In genomic region chr7:44196450-44196872, GRCh38 we compare ENCODE assay signal across 8 cellular contexts. TPM values are rescaled to one million over a fixed set of nuclear protein-coding genes. Genes with fewer than 3 reads are reported as not detected.
DNase-seq lines count a peak whose midpoint lies in the region; ATAC-seq, FAIRE-seq and TF ChIP-seq lines count a peak whose summit lies in the region.

No MANE protein-coding gene starts in this region.

- peak; percentile 72 for TF ChIP-seq RAD21 in GM12878 (IDR thresholded peaks at IDR 0.05; ENCODE audit: insufficient read depth, low read depth, low read length)

- H3K9me3 Mint-ChIP-seq in activated T-helper 17 cell treated with anti-CD3 and anti-CD28 coated beads, Interleukin-2, amount 50 U/mL, for 72 hours, result no peaks in the 10 kb centered on the region

- DNase-seq in DMS 273 treated with DMSO at 0.1 percent for 48 hours (lab: John Stamatoyannopoulos, UW) (peak; percentile 42), HCEC 1CT (peak; percentile 46), NCI-H82 treated with DMSO at 0.1 percent for 48 hours (lab: John Stamatoyannopoulos, UW; ENCODE audit: unreplicated experiment) (peak; percentile 50), GM12878 (ENCODE audit: low read depth, low spot score) (no peak), islet precursor cell (peak; percentile 80), suprapubic skin (ENCODE audit: low spot score in 2 of 2) (peak in 1 of 2 donors; percentile 48)

- TF ChIP-seq EP300 in GM12878 (IDR thresholded peaks at IDR 0.05; ENCODE audit: borderline replicate concordance in 1 of 2, control insufficient read depth in 1 of 2, low read depth in 2 of 2, low read length in 2 of 2) (no peak), suprapubic skin (IDR thresholded peaks at IDR 0.05) (no peak)

- H3K36me3 Mint-ChIP-seq in activated T-helper 17 cell treated with anti-CD3 and anti-CD28 coated beads, Interleukin-2, amount 50 U/mL, for 72 hours (ENCODE audit: low read depth), result no peaks in the 10 kb centered on the region

- H3K79me2 ChIP-seq in GM12878 (ENCODE audit: control insufficient read depth, insufficient read depth, low read length), result peaks cover 6% of the 10 kb centered on the region

- SMC1A ChIA-PET in GM12878 (lab: Charles Lee; ENCODE audit: uncharacterized antibody, unreplicated experiment), result interaction anchor here (2.4 kb wide), 2 partner anchors 74 to 177 kb away, joined by 5 to 13 read pairs; partner anchors contain the start of gene POLD2

- WGBS in GM12878 (ENCODE audit: insufficient coverage, insufficient replicate concordance, low lambda C conversion rate, missing lambda C conversion rate), result 18% methylated on average over 3 of the region's 3 CpGs
- WGBS in suprapubic skin, result 34% methylated on average over 3 of the region's 3 CpGs

- no peak overlapping the region for H3K27ac Mint-ChIP-seq in activated T-helper 17 cell treated with anti-CD3 and anti-CD28 coated beads, Interleukin-2, amount 50 U/mL, for 72 hours

- H3K4me3 ChIP-seq in GM12878 (no peak overlapping the region), suprapubic skin (no peak overlapping the region)

- H2AFZ ChIP-seq in GM12878 (ENCODE audit: control insufficient read depth, low read depth, low read length), result peak overlapping the region; percentile 52; the same call in 1 of the 2 replicates

- H3K4me2 ChIP-seq in GM12878 (ENCODE audit: control insufficient read depth, insufficient read depth), result no peak overlapping the region

- H3K36me3 ChIP-seq in GM12878 (ENCODE audit: control insufficient read depth in 2 of 2, insufficient read depth in 2 of 2, low read length in 1 of 2) (no peaks in the 10 kb centered on the region), suprapubic skin (no peaks in the 10 kb centered on the region)

- peak; percentile 83 for FAIRE-seq in GM12878 (lab: Jason Lieb, UNC)

- H3K27ac ChIP-seq in GM12878 (ENCODE audit: control insufficient read depth, insufficient read depth) (no peak overlapping the region), suprapubic skin (no peak overlapping the region)

- H3K27me3 ChIP-seq in GM12878 (replicated peaks in 1 of 2; ENCODE audit: control insufficient read depth in 2 of 2, insufficient read depth in 2 of 2, low read length in 1 of 2) (no peaks in the 10 kb centered on the region), suprapubic skin (peaks cover 29% of the 10 kb centered on the region)

- TF ChIP-seq POLR2A in GM12878 (IDR thresholded peaks at IDR 0.05; ENCODE audit: low read depth, low read length) (no peak), suprapubic skin (IDR thresholded peaks at IDR 0.05) (no peak)

- CTCF ChIA-PET in GM12878 (lab: Yijun Ruan, JAX), result interaction anchor here (0.6 to 3.5 kb wide), 9 partner anchors 45 to 176 kb away, joined by 3 to 25 read pairs (median 3); partner anchors contain the start of genes DBNL and PGAM2

- POLR2A ChIA-PET in GM12878 (lab: Charles Lee), result interaction anchor here (1.1 kb wide), 1 partner anchor 129 kb away, joined by 3 read pairs; no protein-coding TSS in a partner anchor

- H3K4me1 ChIP-seq in GM12878 (ENCODE audit: control insufficient read depth, insufficient read depth, low read length) (no peaks in the 10 kb centered on the region), suprapubic skin (peaks cover 2% of the 10 kb centered on the region)

- intact Hi-C loops in GM12878 (cut with micrococcal nuclease; ENCODE audit: unreplicated experiment), result loop anchor here (1.0 to 2.0 kb wide), 3 partner anchors 116 to 176 kb away; no protein-coding TSS in a partner anchor

- no peak overlapping the region for H3K4me3 Mint-ChIP-seq in activated T-helper 17 cell treated with anti-CD3 and anti-CD28 coated beads, Interleukin-2, amount 50 U/mL, for 72 hours

- ATAC-seq in GM12878, result peak; percentile 60
- ATAC-seq in activated T-helper 17 cell treated with anti-CD3 and anti-CD28 coated beads, Interleukin-2, amount 50 U/mL, for 72 hours (replicated peaks), result no peak
- no peak for ATAC-seq in GM18519 (IDR thresholded peaks at IDR 0.05; ENCODE audit: low FRiP score, unreplicated experiment)

- H3K27me3 Mint-ChIP-seq in activated T-helper 17 cell treated with anti-CD3 and anti-CD28 coated beads, Interleukin-2, amount 50 U/mL, for 72 hours, result peaks cover 14% of the 10 kb centered on the region

- H3K9ac ChIP-seq in GM12878 (ENCODE audit: control insufficient read depth, insufficient read depth, low read length), result no peak overlapping the region

- no peaks in the 10 kb centered on the region for H4K20me1 ChIP-seq in GM12878 (ENCODE audit: control insufficient read depth, insufficient read depth)

- TF ChIP-seq CTCF in GM12878 (IDR thresholded peaks at IDR 0.05 in 2 of 3, conservative IDR thresholded peaks at IDR 0.05 in 1 of 3; ENCODE audit: control insufficient read depth in 2 of 3, extremely low read depth in 1 of 3, insufficient read depth in 1 of 3, low read depth in 3 of 3, low read length in 3 of 3), result peak; percentile 65 to 76 (median 70)
- TF ChIP-seq CTCF in suprapubic skin (IDR thresholded peaks at IDR 0.05), result peak; percentile 9 to 59

- no TSS peak for BruUV-seq in GM12878 (replicated peaks; lab: Mats Ljungman, UMichigan)

- H3K4me1 Mint-ChIP-seq in activated T-helper 17 cell treated with anti-CD3 and anti-CD28 coated beads, Interleukin-2, amount 50 U/mL, for 72 hours, result peaks cover 3% of the 10 kb centered on the region

- no peaks in the 10 kb centered on the region for H3K9me3 ChIP-seq in GM12878 (replicated peaks; ENCODE audit: control insufficient read depth, insufficient read depth, low read length)
- H3K9me3 ChIP-seq in suprapubic skin, result no peaks in the 10 kb centered on the region

- RAD21 ChIA-PET in GM12878 (lab: Charles Lee; ENCODE audit: unreplicated experiment), result interaction anchor here (1.0 to 1.5 kb wide), 3 partner anchors 115 to 177 kb away, joined by 3 read pairs; partner anchors contain the start of gene PGAM2

- in situ Hi-C loops in GM12878 (cut with MboI), result no loop called here

RNA-seq across cellular contexts. Expression of gene YKT6, which starts 4.3 kb away (rescaled TPM):
- total RNA-seq in GM12878 (2013; cell fraction: nucleolus; rRNA removed), result 18.6 and 19.8 TPM in 2 replicates
- total RNA-seq in GM12878 (2014; rRNA removed) (72.0 and 78.8 TPM in 2 replicates), GM12878 (2014; rRNA removed; fragmentation: Illumina TruSeq; extraction: Trizol) (48.0 and 48.2 TPM in 2 replicates), GM12878 (2021) (70.1 and 74.6 TPM in 2 replicates), suprapubic skin (10 to 100 TPM; 40.6 to 52.1 (median 43.5) TPM)
- polyA plus RNA-seq in GM12878 (2011; ENCODE audit: low read depth), result 33.2 TPM
- polyA plus RNA-seq in GM12878 (2011; rRNA removed) (51.2 and 71.2 TPM in 2 replicates), GM12878 (2014; fragmentation: Illumina TruSeq; extraction: Trizol) (65.7 and 69.7 TPM in 2 replicates), GM12878 (2014; fragmentation: Nextera tagmentation; extraction: Ambion mirVana) (1 to 10 TPM; 1.7 to 3.9 TPM), GM12878 (2014; rRNA removed) (95.2 and 103 TPM in 2 replicates), GM12878 (2016; fragmentation: Nextera tagmentation; extraction: Ambion mirVana) (10 to 100 TPM; 68.0 to 75.1 TPM)
- 76.8 and 103 TPM in 2 replicates for polyA plus RNA-seq in GM12878 (2011; cell fraction: cytosol; rRNA removed)
- 83.1 and 91.6 TPM in 2 replicates for polyA plus RNA-seq in GM12878 (2011; cell fraction: nucleus; rRNA removed)
- 37.6 and 54.2 TPM in 2 replicates for polyA plus RNA-seq in GM12878 (2012)
- polyA minus RNA-seq in GM12878 (2011; rRNA and poly(A)+ RNA removed), result 45.9 and 57.8 TPM in 2 replicates
- 13.1 and 24.2 TPM in 2 replicates for polyA minus RNA-seq in GM12878 (2011; cell fraction: cytosol; rRNA and poly(A)+ RNA removed)
- polyA minus RNA-seq in GM12878 (2011; cell fraction: nucleus; rRNA and poly(A)+ RNA removed), result 25.1 and 40.4 TPM in 2 replicates
- 10 to 100 TPM; 34.4 to 66.8 TPM for total RNA-seq in activated T-helper 17 cell treated with anti-CD3 and anti-CD28 coated beads, Interleukin-2, amount 50 U/mL, for 72 hours

RNA-seq across cellular contexts. Expression of gene GCK, which starts 7.2 kb away (rescaled TPM):
- not detected in 2 replicates for total RNA-seq in GM12878 (2013; cell fraction: nucleolus; rRNA removed)
- total RNA-seq in GM12878 (2014; rRNA removed), result not detected in 2 replicates
- not detected in 2 replicates for total RNA-seq in GM12878 (2014; rRNA removed; fragmentation: Illumina TruSeq; extraction: Trizol)
- total RNA-seq in GM12878 (2021), result 0.24 TPM in 1 of 2 replicates, not detected in the other
- polyA plus RNA-seq in GM12878 (2011; ENCODE audit: low read depth), result not detected
- polyA plus RNA-seq in GM12878 (2011; rRNA removed), result not detected in 2 replicates
- polyA plus RNA-seq in GM12878 (2011; cell fraction: cytosol; rRNA removed), result not detected in 2 replicates
- not detected in 2 replicates for polyA plus RNA-seq in GM12878 (2011; cell fraction: nucleus; rRNA removed)
- 0.20 TPM in 1 of 2 replicates, not detected in the other for polyA plus RNA-seq in GM12878 (2012)
- not detected in 2 replicates for polyA plus RNA-seq in GM12878 (2014; fragmentation: Illumina TruSeq; extraction: Trizol)
- polyA plus RNA-seq in GM12878 (2014; fragmentation: Nextera tagmentation; extraction: Ambion mirVana), result under 1 TPM in 1 of 2 experiments, not detected in 1; 0.16 TPM
- polyA plus RNA-seq in GM12878 (2014; rRNA removed), result not detected in 2 replicates
- polyA plus RNA-seq in GM12878 (2016; fragmentation: Nextera tagmentation; extraction: Ambion mirVana), result under 1 TPM in 1 of 2 experiments, not detected in 1; 0.06 TPM
- polyA minus RNA-seq in GM12878 (2011; rRNA and poly(A)+ RNA removed), result not detected in 2 replicates
- not detected in 2 replicates for polyA minus RNA-seq in GM12878 (2011; cell fraction: cytosol; rRNA and poly(A)+ RNA removed)
- polyA minus RNA-seq in GM12878 (2011; cell fraction: nucleus; rRNA and poly(A)+ RNA removed), result not detected in 2 replicates
- under 1 TPM in 1 of 4 donors, not detected in 3; 0.52 TPM for total RNA-seq in suprapubic skin
- total RNA-seq in activated T-helper 17 cell treated with anti-CD3 and anti-CD28 coated beads, Interleukin-2, amount 50 U/mL, for 72 hours, result 1 to 10 TPM in 1 of 2 donors, under 1 TPM in 1; 0.58 to 1.2 TPM

RNA-seq across cellular contexts. Expression of gene MYL7, which starts 55.3 kb away (rescaled TPM):
- total RNA-seq in GM12878 (2013; cell fraction: nucleolus; rRNA removed), result not detected in 2 replicates
- total RNA-seq in GM12878 (2014; rRNA removed) (not detected in 2 replicates), GM12878 (2014; rRNA removed; fragmentation: Illumina TruSeq; extraction: Trizol) (not detected in 2 replicates), GM12878 (2021) (not detected in 2 replicates), suprapubic skin (not detected)
- not detected for polyA plus RNA-seq in GM12878 (2011; ENCODE audit: low read depth)
- polyA plus RNA-seq in GM12878 (2011; rRNA removed) (not detected in 2 replicates), GM12878 (2014; fragmentation: Illumina TruSeq; extraction: Trizol) (not detected in 2 replicates), GM12878 (2014; fragmentation: Nextera tagmentation; extraction: Ambion mirVana) (not detected), GM12878 (2014; rRNA removed) (not detected in 2 replicates), GM12878 (2016; fragmentation: Nextera tagmentation; extraction: Ambion mirVana) (1 to 10 TPM in 1 of 2 experiments, not detected in 1; 1.9 TPM)
- not detected in 2 replicates for polyA plus RNA-seq in GM12878 (2011; cell fraction: cytosol; rRNA removed)
- polyA plus RNA-seq in GM12878 (2011; cell fraction: nucleus; rRNA removed), result not detected in 2 replicates
- not detected in 2 replicates for polyA plus RNA-seq in GM12878 (2012)
- polyA minus RNA-seq in GM12878 (2011; rRNA and poly(A)+ RNA removed), result not detected in 2 replicates
- not detected in 2 replicates for polyA minus RNA-seq in GM12878 (2011; cell fraction: cytosol; rRNA and poly(A)+ RNA removed)
- not detected in 2 replicates for polyA minus RNA-seq in GM12878 (2011; cell fraction: nucleus; rRNA and poly(A)+ RNA removed)
- total RNA-seq in activated T-helper 17 cell treated with anti-CD3 and anti-CD28 coated beads, Interleukin-2, amount 50 U/mL, for 72 hours, result not detected
